Comparison of ENCODE assay signal across 26 cellular contexts in the genomic region with DNA sequence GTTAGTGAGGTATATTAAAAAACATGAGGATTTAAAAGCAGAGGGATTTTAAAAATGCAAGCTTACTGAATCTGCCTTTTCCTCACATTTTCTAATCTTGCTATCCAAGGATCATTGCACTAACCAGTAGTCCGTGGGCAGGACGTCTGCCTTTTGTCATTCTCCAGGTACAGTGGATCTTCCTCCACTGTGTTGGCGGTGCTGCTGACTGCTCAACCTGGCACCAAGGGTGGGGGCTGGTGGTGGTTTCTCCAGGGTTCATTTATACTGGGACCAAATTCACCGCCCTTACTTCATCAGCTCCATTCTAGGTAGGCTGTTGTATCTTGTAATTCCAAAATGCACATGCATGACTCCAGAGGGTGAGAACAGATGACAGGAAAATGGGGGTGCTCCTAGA.
"Had no signal": no experiment of that assay in that cellular context is flagged by ENCODE, and none has a peak within 500 bp of the region (broad histone marks: within the 10 kb centered on the region; RNA-seq: fewer than 3 reads in every experiment).

No MANE protein-coding gene starts in this region.

- H3K9me3 ChIP-seq: esophagus squamous epithelium, lower lobe of right lung, mucosa of descending colon, neutrophil, pancreas, prostate gland, right atrium auricular region, sigmoid colon, thoracic aorta, transverse colon, upper lobe of right lung, uterus had no signal

- H3K4me3 Mint-ChIP-seq: effector memory CD8-positive, alpha-beta T cell; mesothelial cell of epicardium; naive thymus-derived CD8-positive, alpha-beta T cell; neural crest cell; stimulated activated effector memory CD8-positive, alpha-beta T cell treated with anti-CD3 and anti-CD28 coated beads, Interleukin-12 subunit alpha, Interleukin-12 subunit beta, amount 100 ng/mL, for 72 hours had no signal

- H3K27me3 ChIP-seq: neutrophil, pancreas, right atrium auricular region, sigmoid colon, transverse colon, upper lobe of right lung, uterus had no signal

- H3K36me3 ChIP-seq: neutrophil, prostate gland, thoracic aorta, upper lobe of right lung, uterus had no signal

- H3K27ac ChIP-seq: esophagus squamous epithelium, lower lobe of right lung, neutrophil, pancreas, prostate gland, right atrium auricular region, sigmoid colon, thoracic aorta, transverse colon, upper lobe of right lung, uterus had no signal

- H3K4me1 ChIP-seq: esophagus squamous epithelium, right atrium auricular region, sigmoid colon, upper lobe of right lung, uterus had no signal

- H3K27ac Mint-ChIP-seq: effector memory CD8-positive, alpha-beta T cell; naive thymus-derived CD8-positive, alpha-beta T cell; stimulated activated effector memory CD8-positive, alpha-beta T cell treated with anti-CD3 and anti-CD28 coated beads, Interleukin-12 subunit alpha, Interleukin-12 subunit beta, amount 100 ng/mL, for 72 hours had no signal

- H3K4me1 Mint-ChIP-seq: stimulated activated effector memory CD8-positive, alpha-beta T cell treated with anti-CD3 and anti-CD28 coated beads, Interleukin-12 subunit alpha, Interleukin-12 subunit beta, amount 100 ng/mL, for 72 hours had no signal

- H3K4me3 ChIP-seq: esophagus squamous epithelium, lower lobe of right lung, mucosa of descending colon, pancreas, prostate gland, right atrium auricular region, sigmoid colon, thoracic aorta, transverse colon, upper lobe of right lung, uterus had no signal

- H3K36me3 Mint-ChIP-seq: naive thymus-derived CD8-positive, alpha-beta T cell; stimulated activated effector memory CD8-positive, alpha-beta T cell treated with anti-CD3 and anti-CD28 coated beads, Interleukin-12 subunit alpha, Interleukin-12 subunit beta, amount 100 ng/mL, for 72 hours had no signal

- H3K9me3 Mint-ChIP-seq: effector memory CD8-positive, alpha-beta T cell; mesothelial cell of epicardium; naive thymus-derived CD8-positive, alpha-beta T cell; neural crest cell; stimulated activated effector memory CD8-positive, alpha-beta T cell treated with anti-CD3 and anti-CD28 coated beads, Interleukin-12 subunit alpha, Interleukin-12 subunit beta, amount 100 ng/mL, for 72 hours had no signal

- DNase-seq: cortex of kidney; effector memory CD8-positive, alpha-beta T cell; erythroblast; esophagus squamous epithelium; foreskin melanocyte; glutamatergic neuron; hypothalamus; left ventricle myocardium superior; lower lobe of right lung; mucosa of descending colon; naive thymus-derived CD8-positive, alpha-beta T cell; pancreas; sigmoid colon; stimulated activated CD4-positive, alpha-beta T cell treated with anti-CD3 and anti-CD28 coated beads, Interleukin-2, amount 100 ng/mL, for 24 hours; stimulated activated CD4-positive, alpha-beta T cell treated with anti-CD3 and anti-CD28 coated beads, Interleukin-4, amount 100 ng/mL, for 24 hours; stimulated activated naive CD4-positive, alpha-beta T cell treated with Interleukin-2 at 50 U/mL for 16 hours; transverse colon; upper lobe of right lung; uterus had no signal
